Comparison of ENCODE assay signal across 18 cellular contexts in the genomic region with DNA sequence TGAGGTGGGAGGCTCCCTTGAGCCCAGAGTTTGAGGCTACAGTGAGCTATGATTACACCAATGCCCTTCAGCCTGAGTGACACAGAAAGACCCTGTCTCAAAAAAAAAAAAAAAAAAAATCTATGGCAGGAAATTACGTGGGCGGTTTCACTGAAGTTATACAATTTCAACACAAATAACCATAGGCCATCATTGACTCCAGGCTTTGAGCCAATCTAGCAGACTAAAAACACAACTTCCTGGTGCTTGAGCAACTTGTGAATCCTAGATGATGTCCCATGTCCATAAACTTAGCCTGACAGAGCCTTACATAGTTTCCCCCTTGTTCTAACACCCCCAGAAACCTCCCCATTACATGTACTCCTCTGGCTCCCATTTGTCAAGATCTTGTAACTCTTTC.
DNase-seq lines count a peak whose midpoint lies in the region; ATAC-seq and TF ChIP-seq lines count a peak whose summit lies in the region.
"Had no signal": no experiment of that assay in that cellular context is flagged by ENCODE, and none has a peak within 500 bp of the region (broad histone marks: within the 10 kb centered on the region; RNA-seq: fewer than 3 reads in every experiment).

No MANE protein-coding gene starts in this region.

- POLR2A ChIA-PET in A673 (lab: Charles Lee; ENCODE audit: low non-redundant PET) = no interaction called here

- peak; percentile 7 for ATAC-seq in left lobe of liver
- no peak for ATAC-seq in HG02759 (IDR thresholded peaks at IDR 0.05; ENCODE audit: unreplicated experiment)
- ATAC-seq: GM12878 had no signal

- peaks cover 4% of the 10 kb centered on the region for H3K9me3 ChIP-seq in A673 (ENCODE audit: low read depth, low read length, poor library complexity, severe bottlenecking)
- H3K9me3 ChIP-seq: BE2C had no signal

- no peak for TF ChIP-seq CTCF in A673 (conservative IDR thresholded peaks at IDR 0.05; ENCODE audit: low read depth, low read length)

- H3K27me3 ChIP-seq in A673 (replicated peaks; ENCODE audit: insufficient read depth, low read depth, low read length, poor library complexity) = no peaks in the 10 kb centered on the region
- H3K27me3 ChIP-seq: BLaER1 treated with 17β-estradiol and CSF1 and Interleukin-3, amounts not matched to agents 10 nM and 100 nM had no signal

- H3K27ac ChIP-seq in A673 (ENCODE audit: low read depth, low read length, poor library complexity, severe bottlenecking) = no peak overlapping the region
- H3K27ac ChIP-seq: BLaER1 treated with 17β-estradiol and CSF1 and Interleukin-3, amounts not matched to agents 10 nM and 100 nM; GM23248 had no signal

- DNase-seq in A673 (ENCODE audit: low spot score) (peak; percentile 4), AML-193 (lab: John Stamatoyannopoulos, UW) (peak; percentile 27 to 46), left lobe of liver (ENCODE audit: low spot score) (no peak), NCI-H446 (lab: John Stamatoyannopoulos, UW) (no peak)
- no peak for DNase-seq in stimulated activated CD4-positive, alpha-beta T cell treated with anti-CD3 and anti-CD28 coated beads, Interleukin-12 subunit alpha, Interleukin-12 subunit beta, amount 100 ng/mL, for 4 hours
- DNase-seq: BE2C; CD4-positive, alpha-beta T cell; CD8-positive, alpha-beta memory T cell; DMS 273 treated with DMSO at 0.1 percent for 48 hours; DMS79; EL; GDM1; GM23248; H7; HCEC 1CT had no signal

- no peaks in the 10 kb centered on the region for H3K4me1 ChIP-seq in A673 (ENCODE audit: insufficient read depth, low read length, poor library complexity, severe bottlenecking)
- H3K4me1 ChIP-seq: BE2C had no signal

- H3K4me3 ChIP-seq in A673 (ENCODE audit: low read depth, low read length, poor library complexity, severe bottlenecking) = no peak overlapping the region
- H3K4me3 ChIP-seq: BLaER1 treated with 17β-estradiol and CSF1 and Interleukin-3, amounts not matched to agents 10 nM and 100 nM; GM12878; GM23248 had no signal

- intact Hi-C loops in A673 (cut with micrococcal nuclease; ENCODE audit: unreplicated experiment) = no loop called here

- no peaks in the 10 kb centered on the region for H3K36me3 ChIP-seq in A673 (ENCODE audit: insufficient read depth, low read length, poor library complexity, severe bottlenecking)
- H3K36me3 ChIP-seq: BE2C; BLaER1 treated with 17β-estradiol and CSF1 and Interleukin-3, amounts not matched to agents 10 nM and 100 nM had no signal

- no TSS peak for BruUV-seq in A673 (replicated peaks; lab: Mats Ljungman, UMichigan)

- CTCF ChIA-PET in A673 (lab: Charles Lee) = interaction anchor here (0.6 kb wide), 1 partner anchor 316 kb away, joined by 5 read pairs; no protein-coding TSS in a partner anchor

Comparison
In these comparisons a context has a peak if more than half of its experiments do, and no peak if none do; other contexts are left out.
1. DNase-seq: peak in A673 (single experiment) and AML-193 (2 of 2); none in left lobe of liver (single experiment), NCI-H446 (0 of 2) and stimulated activated CD4-positive, alpha-beta T cell treated with anti-CD3 and anti-CD28 coated beads, Interleukin-12 subunit alpha, Interleukin-12 subunit beta, amount 100 ng/mL, for 4 hours (single experiment).